In the genomic region with DNA sequence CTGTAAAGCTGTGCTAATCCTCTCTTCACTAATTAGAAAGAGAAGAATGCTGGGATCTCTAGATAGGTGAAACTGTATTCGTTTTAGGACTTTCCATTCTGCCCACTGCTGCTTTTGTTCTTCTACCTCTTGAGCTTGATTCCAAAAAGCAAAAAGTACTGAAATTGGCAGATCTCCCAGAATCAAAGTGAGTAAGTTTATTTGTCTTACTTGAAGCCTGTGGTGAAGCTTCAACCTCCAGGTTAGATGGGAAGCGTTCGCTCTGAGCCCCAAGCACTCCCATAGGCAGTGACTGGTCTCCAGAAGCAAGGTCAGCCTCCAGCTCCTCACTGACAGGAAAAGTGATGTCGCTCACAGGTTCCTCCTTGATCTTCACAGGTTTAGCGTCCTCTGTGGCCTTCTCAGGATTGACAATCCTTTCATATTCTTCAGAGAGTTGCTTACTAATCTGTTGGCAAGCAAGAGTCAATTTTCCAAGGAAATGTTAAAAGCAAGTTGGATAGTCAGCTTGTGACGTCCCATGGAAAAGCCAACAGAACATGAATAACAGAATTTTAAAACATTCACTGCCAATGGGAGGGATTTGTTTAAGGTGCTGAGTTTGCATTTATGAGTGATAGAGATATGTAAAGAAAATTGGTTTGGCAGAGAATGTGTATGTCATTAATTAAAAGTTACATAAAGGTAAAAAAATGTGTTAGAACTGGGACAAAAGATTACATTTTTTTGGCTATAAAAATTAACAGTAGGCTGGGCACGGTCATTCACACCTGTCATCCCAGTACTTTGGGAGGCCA, we compare ENCODE assay signal across 11 cellular contexts. TPM values are rescaled to one million over a fixed set of nuclear protein-coding genes. Genes with fewer than 3 reads are reported as not detected.
DNase-seq lines count a peak whose midpoint lies in the region; ATAC-seq and TF ChIP-seq lines count a peak whose summit lies in the region.
"Had no signal": no experiment of that assay in that cellular context is flagged by ENCODE, and none has a peak within 500 bp of the region (broad histone marks: within the 10 kb centered on the region; RNA-seq: fewer than 3 reads in every experiment).

No MANE protein-coding gene starts in this region.

- H3K4me1 Mint-ChIP-seq in neural progenitor cell: no peaks in the 10 kb centered on the region

- H3K36me3 Mint-ChIP-seq in neural progenitor cell: peaks cover 23% of the 10 kb centered on the region

- no peak overlapping the region for H3K27ac Mint-ChIP-seq in neural progenitor cell
- H3K27ac Mint-ChIP-seq: activated CD4-positive, alpha-beta T cell treated with anti-CD3 and anti-CD28 coated beads, Interleukin-2, amount 10 ng/mL, durations not matched to agents 24 days and 14 days had no signal

- no peak for TF ChIP-seq CTCF in KMS-11 (conservative IDR thresholded peaks at IDR 0.05; ENCODE audit: low read depth, low read length)
- TF ChIP-seq CTCF in astrocyte of the cerebellum (IDR thresholded peaks at IDR 0.05; ENCODE audit: low read depth, low read length, missing control alignments): no peak
- no peak for TF ChIP-seq CTCF in neural progenitor cell (IDR thresholded peaks at IDR 0.05)

- no peaks in the 10 kb centered on the region for H4K20me1 ChIP-seq in KMS-11 (ENCODE audit: insufficient read depth)
- H4K20me1 ChIP-seq in neural progenitor cell (ENCODE audit: low read depth): peaks cover 5% of the 10 kb centered on the region

- H3K79me2 ChIP-seq in KMS-11 (ENCODE audit: insufficient read depth, low read depth): no peaks in the 10 kb centered on the region
- H3K79me2 ChIP-seq in neural progenitor cell (ENCODE audit: low read depth): no peaks in the 10 kb centered on the region

- H3K27ac ChIP-seq in KMS-11 (peak overlapping the region; percentile 9; the same call in 1 of the 2 replicates), neural progenitor cell (peak overlapping the region; percentile 56)
- H3K27ac ChIP-seq: sigmoid colon had no signal

- no peak overlapping the region for H3K4me3 Mint-ChIP-seq in neural progenitor cell
- H3K4me3 Mint-ChIP-seq: activated CD4-positive, alpha-beta T cell treated with anti-CD3 and anti-CD28 coated beads, Interleukin-2, amount 10 ng/mL, durations not matched to agents 24 days and 14 days had no signal

- no peaks in the 10 kb centered on the region for H3K4me1 ChIP-seq in KMS-11 (ENCODE audit: low read depth, poor library complexity, severe bottlenecking)
- no peaks in the 10 kb centered on the region for H3K4me1 ChIP-seq in neural progenitor cell

- no peak for ATAC-seq in GM21423 (IDR thresholded peaks at IDR 0.05; ENCODE audit: unreplicated experiment)

- H2AFZ ChIP-seq in KMS-11 (ENCODE audit: low read depth) (no peak overlapping the region), neural progenitor cell (replicated peaks) (no peak overlapping the region)

- no peaks in the 10 kb centered on the region for H3K27me3 Mint-ChIP-seq in neural progenitor cell (ENCODE audit: insufficient read depth, low read depth)
- H3K27me3 Mint-ChIP-seq: activated CD4-positive, alpha-beta T cell treated with anti-CD3 and anti-CD28 coated beads, Interleukin-2, amount 10 ng/mL, durations not matched to agents 24 days and 14 days had no signal

- H3K9me3 ChIP-seq in neural progenitor cell (ENCODE audit: low read depth): no peaks in the 10 kb centered on the region
- H3K9me3 ChIP-seq: sigmoid colon had no signal

- H3K9ac ChIP-seq in KMS-11 (no peak overlapping the region), neural progenitor cell (no peak overlapping the region)

- no peak overlapping the region for H3K4me2 ChIP-seq in KMS-11
- no peak overlapping the region for H3K4me2 ChIP-seq in neural progenitor cell

- no peak overlapping the region for H3K4me3 ChIP-seq in KMS-11 (IDR thresholded peaks at IDR 0.05; ENCODE audit: insufficient read depth, low read depth, low read length)
- no peak overlapping the region for H3K4me3 ChIP-seq in astrocyte of the cerebellum (ENCODE audit: low read depth, low read length)
- no peak overlapping the region for H3K4me3 ChIP-seq in neural progenitor cell
- H3K4me3 ChIP-seq: sigmoid colon had no signal

- peaks cover 24% of the 10 kb centered on the region for H3F3A ChIP-seq in neural progenitor cell (ENCODE audit: low read depth)

- in situ Hi-C loops in astrocyte of the cerebellum (cut with HindIII; ENCODE audit: low sequenced_read_pairs): no loop called here

- H3K36me3 ChIP-seq in KMS-11 (ENCODE audit: insufficient read depth) (no peaks in the 10 kb centered on the region; the same call in 1 of the 2 replicates), neural progenitor cell (peaks cover 18% of the 10 kb centered on the region)

- peak; percentile 90 for DNase-seq in astrocyte of the cerebellum (ENCODE audit: low read depth)
- peak; percentile 6 for DNase-seq in neural progenitor cell (ENCODE audit: low spot score)
- DNase-seq in stimulated activated CD4-positive, alpha-beta T cell treated with anti-CD3 and anti-CD28 coated beads, Interleukin-4, amount 100 ng/mL, for 24 hours: no peak
- DNase-seq: activated CD4-positive, alpha-beta T cell treated with anti-CD3 and anti-CD28 coated beads, Interleukin-2, amount 10 ng/mL, durations not matched to agents 24 days and 14 days; anterior cingulate cortex; DMS79; NCI-H2029; sigmoid colon; stimulated activated CD8-positive, alpha-beta memory T cell treated with anti-CD3 and anti-CD28 coated beads, Interleukin-4, amount 100 ng/mL, for 48 hours had no signal

- no peaks in the 10 kb centered on the region for H3K9me3 Mint-ChIP-seq in neural progenitor cell
- H3K9me3 Mint-ChIP-seq: activated CD4-positive, alpha-beta T cell treated with anti-CD3 and anti-CD28 coated beads, Interleukin-2, amount 10 ng/mL, durations not matched to agents 24 days and 14 days had no signal

- H3K27me3 ChIP-seq in KMS-11 (ENCODE audit: insufficient read depth, low read depth): no peaks in the 10 kb centered on the region
- no peaks in the 10 kb centered on the region for H3K27me3 ChIP-seq in neural progenitor cell
- H3K27me3 ChIP-seq: sigmoid colon had no signal

RNA-seq across cellular contexts. Expression of a gene that starts 8.1 kb away (rescaled TPM):
- 35.7 and 43.5 TPM in 2 replicates for total RNA-seq in neural progenitor cell (ENCODE audit: low replicate concordance)

RNA-seq across cellular contexts. Expression of a gene that starts 8.3 kb away (rescaled TPM):
- total RNA-seq in neural progenitor cell (ENCODE audit: low replicate concordance): 24.9 and 32.2 TPM in 2 replicates

RNA-seq across cellular contexts. Expression of a gene that starts 26.5 kb away (rescaled TPM):
- 54.9 and 59.2 TPM in 2 replicates for total RNA-seq in neural progenitor cell (ENCODE audit: low replicate concordance)

RNA-seq across cellular contexts. Expression of a gene that starts 26.5 kb away (rescaled TPM):
- 5.1 and 9.2 TPM in 2 replicates for total RNA-seq in neural progenitor cell (ENCODE audit: low replicate concordance)
